Comparison of ENCODE assay signal across 7 cellular contexts in the genomic region with DNA sequence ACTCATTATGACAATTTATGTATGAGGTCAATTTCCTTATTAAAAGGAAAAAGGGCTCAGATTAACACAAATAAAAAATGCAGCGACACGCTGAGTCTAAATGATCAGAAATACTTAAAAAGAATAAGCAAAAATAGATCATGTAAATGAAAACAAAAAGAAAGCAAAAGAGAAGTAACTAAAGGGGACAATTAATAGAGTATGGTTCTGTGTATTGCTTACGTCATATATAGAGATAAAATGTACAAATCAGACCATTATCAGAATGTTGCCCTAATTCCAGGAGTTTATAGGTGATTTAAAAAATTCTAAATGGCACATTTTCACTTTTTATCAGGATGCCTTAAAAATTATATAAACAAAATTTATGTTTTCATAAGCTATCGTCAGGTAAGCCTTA.
"Had no signal": no experiment of that assay in that cellular context is flagged by ENCODE, and none has a peak within 500 bp of the region (broad histone marks: within the 10 kb centered on the region; RNA-seq: fewer than 3 reads in every experiment).

No MANE protein-coding gene starts in this region.

- H3K4me3 ChIP-seq: GM23248 had no signal

- FAIRE-seq: HTR-8/SVneo had no signal

- H2AFZ ChIP-seq: GM23248 had no signal

- H3K4me3 Mint-ChIP-seq: H9, IgD-negative memory B cell had no signal

- H3K9me3 Mint-ChIP-seq: H9 had no signal

- DNase-seq: GM23248, GOT3, H9, HCEC 1CT, KBM-7 had no signal

- H3K4me1 Mint-ChIP-seq: H9, IgD-negative memory B cell had no signal

- H3K36me3 Mint-ChIP-seq: IgD-negative memory B cell had no signal

- H3K9ac ChIP-seq: GM23248 had no signal

- H3K27ac Mint-ChIP-seq: H9, IgD-negative memory B cell had no signal

- H3K27ac ChIP-seq: GM23248 had no signal
